1 cellular context compared by ENCODE assay signal in genomic region chr7:44768663-44769361, GRCh38.
TF ChIP-seq lines count a peak whose summit lies in the region.

No MANE protein-coding gene starts in this region.

TF ChIP-seq in GM23338, 12 proteins besides CTCF, POLR2A, EP300 and RAD21 (continued from another document):
- no peak for TF ChIP-seq REST (IDR thresholded peaks at IDR 0.05; ENCODE audit: unreplicated experiment)
- no peak for TF ChIP-seq CREB1 (CRISPR knock-in tag; IDR thresholded peaks at IDR 0.05; ENCODE audit: low read depth)
